ENCODE assay signal across 2 cellular contexts in the genomic region with DNA sequence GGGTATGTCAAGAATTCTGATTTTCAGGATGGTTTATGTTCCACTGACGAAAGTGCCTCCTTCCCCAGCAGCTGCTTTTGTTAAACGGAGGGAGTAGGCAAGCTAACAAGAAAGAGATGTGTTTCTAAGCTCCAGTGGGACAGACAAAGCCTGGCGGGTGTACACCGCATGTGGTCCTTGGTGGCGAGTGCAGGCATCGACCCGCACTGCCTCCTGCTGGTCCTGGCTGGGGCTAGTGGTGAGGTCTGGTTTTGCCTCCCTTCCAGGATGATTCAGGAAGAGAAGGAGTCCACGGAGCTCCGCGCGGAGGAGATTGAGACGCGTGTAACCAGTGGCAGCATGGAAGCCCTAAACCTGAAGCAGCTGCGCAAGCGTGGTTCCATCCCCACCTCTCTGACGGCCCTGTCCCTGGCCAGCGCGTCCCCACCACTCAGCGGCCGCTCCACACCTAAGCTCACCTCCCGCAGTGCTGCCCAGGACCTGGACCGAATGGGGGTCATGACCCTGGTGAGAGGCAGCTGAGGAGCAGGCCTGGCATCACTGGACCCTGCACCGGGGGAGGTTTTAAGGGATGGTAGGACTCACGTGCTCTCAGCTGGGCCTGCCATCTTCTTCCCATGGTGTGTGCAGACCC.
TF ChIP-seq lines count a peak whose summit lies in the region.

No MANE protein-coding gene starts in this region.

TF ChIP-seq in GM23338, 12 proteins besides CTCF, POLR2A, EP300 and RAD21 (continued from another document):
- TF ChIP-seq NANOG (IDR thresholded peaks at IDR 0.05; ENCODE audit: borderline replicate concordance), result no peak
- no peak for TF ChIP-seq POLR2AphosphoS5 (IDR thresholded peaks at IDR 0.05; ENCODE audit: low read depth)
- no peak for TF ChIP-seq JUNB (IDR thresholded peaks at IDR 0.05; ENCODE audit: unreplicated experiment)
TF ChIP-seq in GM23338: peak in this region for 0.

TF ChIP-seq in GM12891, 5 proteins besides CTCF, POLR2A, EP300 and RAD21 (continued from another document):
- TF ChIP-seq POU2F2 (IDR thresholded peaks at IDR 0.05; ENCODE audit: low read depth, low read length), result no peak
- TF ChIP-seq POLR2AphosphoS5 (IDR thresholded peaks at IDR 0.05; ENCODE audit: low read depth, low read length), result no peak
